Comparison of ENCODE assay signal across 7 cellular contexts in the genomic region with DNA sequence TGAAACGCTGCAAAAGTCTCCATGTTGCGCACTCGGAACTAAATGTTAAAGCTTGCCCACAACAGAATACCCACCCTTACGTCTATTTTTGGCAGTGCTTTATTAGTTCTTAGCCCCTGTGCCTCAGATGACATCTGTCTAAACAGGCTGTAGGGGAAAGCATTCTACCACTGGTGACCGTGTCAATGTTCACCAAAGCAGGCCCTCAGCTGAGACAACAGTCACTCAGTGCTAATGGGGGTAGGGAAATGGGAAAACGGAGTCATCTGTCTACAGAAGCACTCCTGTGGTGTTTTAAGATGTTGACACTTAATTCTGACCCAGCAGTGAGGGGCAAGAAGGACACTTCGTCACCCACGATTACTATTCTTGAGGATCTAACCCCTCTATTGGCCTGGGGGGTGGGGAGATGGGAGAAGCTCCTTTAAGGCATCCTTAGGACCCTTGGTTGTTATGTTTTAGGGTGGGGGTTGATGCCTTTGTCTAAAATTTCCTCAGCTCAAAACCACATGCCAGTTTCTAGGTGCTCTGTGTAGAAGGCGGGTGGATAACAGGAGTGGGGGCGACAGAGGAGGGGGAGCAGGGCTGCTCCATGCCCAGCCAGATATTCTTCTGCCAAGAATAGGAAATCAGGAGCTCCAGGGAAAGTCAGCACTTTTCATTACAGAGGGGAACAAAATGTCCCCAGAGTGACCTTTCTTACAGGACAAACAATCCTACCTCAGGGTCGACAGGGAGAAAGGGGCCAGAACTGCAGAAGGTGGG. TPM values are rescaled to one million over a fixed set of nuclear protein-coding genes. Genes with fewer than 3 reads are reported as not detected.
DNase-seq lines count a peak whose midpoint lies in the region; ATAC-seq, FAIRE-seq and TF ChIP-seq lines count a peak whose summit lies in the region.
"Had no signal": no experiment of that assay in that cellular context is flagged by ENCODE, and none has a peak within 500 bp of the region (broad histone marks: within the 10 kb centered on the region; RNA-seq: fewer than 3 reads in every experiment).

No MANE protein-coding gene starts in this region.

- DNase-seq in DMS79 (lab: John Stamatoyannopoulos, UW) = peak; percentile 56
- DNase-seq in bronchial epithelial cell (ENCODE audit: low read depth) = no peak
- DNase-seq in naive thymus-derived CD8-positive, alpha-beta T cell = no peak
- DNase-seq in OCI-M1 (lab: John Stamatoyannopoulos, UW) = no peak
- no peak for DNase-seq in SKM-1 (lab: John Stamatoyannopoulos, UW; ENCODE audit: unreplicated experiment)
- no peak for DNase-seq in upper lobe of right lung
- DNase-seq: DND-41 had no signal

- no peaks in the 10 kb centered on the region for H3K9me3 ChIP-seq in upper lobe of right lung

- peaks cover 8 to 17% (median 13%) of the 10 kb centered on the region in 4 donors for H3K4me1 Mint-ChIP-seq in naive thymus-derived CD8-positive, alpha-beta T cell

- no peak overlapping the region for H3K27ac ChIP-seq in upper lobe of right lung

- peaks cover 25 to 49% (median 34%) of the 10 kb centered on the region in 5 donors for H3K27me3 Mint-ChIP-seq in naive thymus-derived CD8-positive, alpha-beta T cell

- no peaks in the 10 kb centered on the region for H3K9me3 Mint-ChIP-seq in naive thymus-derived CD8-positive, alpha-beta T cell

- peak overlapping the region in 9 of 10 donors; percentile 30 to 78 (median 56) for H3K4me3 Mint-ChIP-seq in naive thymus-derived CD8-positive, alpha-beta T cell

- no peaks in the 10 kb centered on the region for H3K36me3 ChIP-seq in bronchial epithelial cell (ENCODE audit: control insufficient read depth, insufficient read depth, low read length)
- no peaks in the 10 kb centered on the region for H3K36me3 ChIP-seq in upper lobe of right lung

- no peaks in the 10 kb centered on the region for H3K36me3 Mint-ChIP-seq in naive thymus-derived CD8-positive, alpha-beta T cell

- H3K4me1 ChIP-seq in upper lobe of right lung = peaks cover 30% of the 10 kb centered on the region

- H3K27me3 ChIP-seq in bronchial epithelial cell (ENCODE audit: control insufficient read depth, insufficient read depth, low read length) (no peaks in the 10 kb centered on the region), upper lobe of right lung (no peaks in the 10 kb centered on the region)

- intact Hi-C loops in upper lobe of right lung (cut with DNase I) = no loop called here

- no peak overlapping the region for H3K4me3 ChIP-seq in bronchial epithelial cell (ENCODE audit: low read depth, low read length)
- H3K4me3 ChIP-seq in upper lobe of right lung = no peak overlapping the region

- H3K27ac Mint-ChIP-seq in naive thymus-derived CD8-positive, alpha-beta T cell = no peak overlapping the region

- POLR2A ChIA-PET in naive thymus-derived CD8-positive, alpha-beta T cell (lab: Charles Lee) = no interaction called here

- no peak for TF ChIP-seq CTCF in bronchial epithelial cell (IDR thresholded peaks at IDR 0.05; ENCODE audit: insufficient read depth, low read length, severe bottlenecking)
- no peak for TF ChIP-seq CTCF in upper lobe of right lung (IDR thresholded peaks at IDR 0.05)

- no peak for ATAC-seq in naive thymus-derived CD8-positive, alpha-beta T cell
- ATAC-seq in upper lobe of right lung = no peak

- FAIRE-seq in bronchial epithelial cell (lab: Jason Lieb, UNC) = peak; percentile 52

RNA-seq across cellular contexts. Expression of a gene that starts 15.6 kb away (rescaled TPM):
- not detected in 2 replicates for total RNA-seq in bronchial epithelial cell
- not detected for total RNA-seq in naive thymus-derived CD8-positive, alpha-beta T cell
- polyA plus RNA-seq in naive thymus-derived CD8-positive, alpha-beta T cell = not detected
- total RNA-seq in upper lobe of right lung = not detected

RNA-seq across cellular contexts. Expression of a gene that starts 19.3 kb away (rescaled TPM):
- 0.26 and 1.2 TPM in 2 replicates for total RNA-seq in bronchial epithelial cell
- under 1 TPM; 0.16 to 0.23 TPM for total RNA-seq in naive thymus-derived CD8-positive, alpha-beta T cell
- polyA plus RNA-seq in naive thymus-derived CD8-positive, alpha-beta T cell = under 1 TPM in 1 of 3 donors, not detected in 2; 0.13 TPM
- total RNA-seq in upper lobe of right lung = 3.0 TPM

RNA-seq across cellular contexts. Expression of a gene that starts 21.5 kb away (rescaled TPM):
- total RNA-seq in bronchial epithelial cell (0.90 and 1.3 TPM in 2 replicates), upper lobe of right lung (47.6 TPM)
- total RNA-seq in naive thymus-derived CD8-positive, alpha-beta T cell = not detected
- polyA plus RNA-seq in naive thymus-derived CD8-positive, alpha-beta T cell = not detected

RNA-seq across cellular contexts. Expression of a gene that starts 27.8 kb away (rescaled TPM):
- total RNA-seq in bronchial epithelial cell = 2.4 and 3.6 TPM in 2 replicates
- 10 to 100 TPM; 19.8 to 21.1 TPM for total RNA-seq in naive thymus-derived CD8-positive, alpha-beta T cell
- polyA plus RNA-seq in naive thymus-derived CD8-positive, alpha-beta T cell = 10 to 100 TPM; 37.0 to 45.9 (median 39.6) TPM
- 23.2 TPM for total RNA-seq in upper lobe of right lung

RNA-seq across cellular contexts. Expression of a gene that starts 45.2 kb away (rescaled TPM):
- total RNA-seq in bronchial epithelial cell (25.7 and 36.3 TPM in 2 replicates), upper lobe of right lung (134 TPM)
- under 1 TPM; 0.33 to 0.55 TPM for total RNA-seq in naive thymus-derived CD8-positive, alpha-beta T cell
- 1 to 10 TPM in 1 of 3 donors, under 1 TPM in 2; 0.35 to 1.2 (median 0.65) TPM for polyA plus RNA-seq in naive thymus-derived CD8-positive, alpha-beta T cell

Comparison
In these comparisons a context has a peak if more than half of its experiments do, and no peak if none do; other contexts are left out.
1. RNA of a gene that starts 21.5 kb away (total RNA-seq): 47.6 TPM in upper lobe of right lung (single experiment); 0.90 to 1.3 TPM in bronchial epithelial cell and not detected in naive thymus-derived CD8-positive, alpha-beta T cell; every median in the first group is over 10 times any median in the second.